ENCODE assay signal across 11 cellular contexts in genomic region chrX:1420371-1420770, GRCh38. TPM values are rescaled to one million over a fixed set of nuclear protein-coding genes. Genes with fewer than 3 reads are reported as not detected.
DNase-seq lines count a peak whose midpoint lies in the region; ATAC-seq and TF ChIP-seq lines count a peak whose summit lies in the region.
"Had no signal": no experiment of that assay in that cellular context is flagged by ENCODE, and none has a peak within 500 bp of the region (broad histone marks: within the 10 kb centered on the region; RNA-seq: fewer than 3 reads in every experiment).

No MANE protein-coding gene starts in this region.

- DNase-seq in cardiac muscle cell (ENCODE audit: low read depth in 1 of 2, low spot score in 1 of 2): no peak
- DNase-seq in Right ventricle myocardium superior: no peak
- no peak for DNase-seq in activated naive CD8-positive, alpha-beta T cell treated with anti-CD3 and anti-CD28 coated beads for 36 hours
- peak; percentile 41 for DNase-seq in lower lobe of right lung
- no peak for DNase-seq in type B pancreatic cell (ENCODE audit: extremely low spot score, unreplicated experiment)
- no peak for DNase-seq in globus pallidus (ENCODE audit: low spot score)
- no peak for DNase-seq in OCI-LY7 (ENCODE audit: low spot score)
- DNase-seq: activated CD4-positive, alpha-beta T cell treated with anti-CD3 and anti-CD28 coated beads for 4 hours; T-helper 1 cell had no signal

- H3K27ac ChIP-seq in cardiac muscle cell (peak overlapping the region; percentile 66), lower lobe of right lung (no peak overlapping the region), OCI-LY7 (ENCODE audit: low read depth, low read length, poor library complexity, severe bottlenecking) (no peak overlapping the region)

- BruUV-seq in OCI-LY7 (replicated peaks; lab: Mats Ljungman, UMichigan): no TSS peak

- H3K4me1 Mint-ChIP-seq in activated naive CD8-positive, alpha-beta T cell treated with anti-CD3 and anti-CD28 coated beads for 36 hours: no peaks in the 10 kb centered on the region
- no peaks in the 10 kb centered on the region for H3K4me1 Mint-ChIP-seq in type B pancreatic cell (ENCODE audit: unreplicated experiment)

- H3K4me3 ChIP-seq in cardiac muscle cell (no peak overlapping the region), lower lobe of right lung (no peak overlapping the region), OCI-LY7 (ENCODE audit: low read depth, low read length, poor library complexity, severe bottlenecking) (no peak overlapping the region)
- H3K4me3 ChIP-seq: BLaER1 treated with 17β-estradiol and CSF1 and Interleukin-3, amounts not matched to agents 10 nM and 100 nM had no signal

- no peaks in the 10 kb centered on the region for H3K27me3 Mint-ChIP-seq in activated naive CD8-positive, alpha-beta T cell treated with anti-CD3 and anti-CD28 coated beads for 36 hours
- H3K27me3 Mint-ChIP-seq in type B pancreatic cell: no peaks in the 10 kb centered on the region

- H3K4me1 ChIP-seq in cardiac muscle cell (ENCODE audit: low read depth): no peaks in the 10 kb centered on the region
- no peaks in the 10 kb centered on the region for H3K4me1 ChIP-seq in lower lobe of right lung
- no peaks in the 10 kb centered on the region for H3K4me1 ChIP-seq in OCI-LY7 (ENCODE audit: insufficient read depth, low read length, poor library complexity, severe bottlenecking)

- no peak overlapping the region for H3K4me3 Mint-ChIP-seq in activated naive CD8-positive, alpha-beta T cell treated with anti-CD3 and anti-CD28 coated beads for 36 hours
- H3K4me3 Mint-ChIP-seq in type B pancreatic cell: no peak overlapping the region

- H3K9me2 ChIP-seq in OCI-LY7 (ENCODE audit: insufficient read depth, low read length): no peaks in the 10 kb centered on the region

- CTCF ChIA-PET in OCI-LY7 (lab: Charles Lee; ENCODE audit: unreplicated experiment): no interaction called here

- H2AFZ ChIP-seq in OCI-LY7 (ENCODE audit: low read length): no peak overlapping the region

- peaks cover 33% of the 10 kb centered on the region for H3K9me3 Mint-ChIP-seq in activated naive CD8-positive, alpha-beta T cell treated with anti-CD3 and anti-CD28 coated beads for 36 hours
- H3K9me3 Mint-ChIP-seq in type B pancreatic cell: no peaks in the 10 kb centered on the region

- H3K9me3 ChIP-seq in cardiac muscle cell (ENCODE audit: low read depth) (no peaks in the 10 kb centered on the region), lower lobe of right lung (peaks cover 21% of the 10 kb centered on the region), OCI-LY7 (ENCODE audit: low read length) (peaks cover 16% of the 10 kb centered on the region)

- H3K36me3 ChIP-seq in cardiac muscle cell (no peaks in the 10 kb centered on the region), lower lobe of right lung (peaks cover 42% of the 10 kb centered on the region), OCI-LY7 (ENCODE audit: insufficient read depth, low read length) (peaks cover 98% of the 10 kb centered on the region)

- no peak for TF ChIP-seq CTCF in cardiac muscle cell (IDR thresholded peaks at IDR 0.05; ENCODE audit: low read depth, low read length)
- TF ChIP-seq CTCF in lower lobe of right lung (IDR thresholded peaks at IDR 0.05): no peak
- TF ChIP-seq CTCF in type B pancreatic cell (conservative IDR thresholded peaks at IDR 0.05): no peak
- TF ChIP-seq CTCF in OCI-LY7 (conservative IDR thresholded peaks at IDR 0.05; ENCODE audit: low read length): no peak

- POLR2A ChIA-PET in OCI-LY7 (lab: Charles Lee): no interaction called here

- no peaks in the 10 kb centered on the region for H4K20me1 ChIP-seq in OCI-LY7 (ENCODE audit: insufficient read depth, low read length)

- intact Hi-C loops in Right ventricle myocardium superior (cut with DNase I): no loop called here
- intact Hi-C loops in lower lobe of right lung (cut with DNase I): no loop called here
- intact Hi-C loops in OCI-LY7 (cut with micrococcal nuclease; ENCODE audit: unreplicated experiment): no loop called here

- no peak for ATAC-seq in Right ventricle myocardium superior (ENCODE audit: poor library complexity)
- no peak for ATAC-seq in lower lobe of right lung
- ATAC-seq in GM19328 (IDR thresholded peaks at IDR 0.05; ENCODE audit: unreplicated experiment): no peak

- no peaks in the 10 kb centered on the region for H3K79me2 ChIP-seq in OCI-LY7 (ENCODE audit: insufficient read depth, low read depth, low read length)

- peaks cover 52% of the 10 kb centered on the region for H3K36me3 Mint-ChIP-seq in activated naive CD8-positive, alpha-beta T cell treated with anti-CD3 and anti-CD28 coated beads for 36 hours
- peaks cover 37% of the 10 kb centered on the region for H3K36me3 Mint-ChIP-seq in type B pancreatic cell

- no peaks in the 10 kb centered on the region for H3K27me3 ChIP-seq in cardiac muscle cell
- H3K27me3 ChIP-seq in lower lobe of right lung (ENCODE audit: low read depth): no peaks in the 10 kb centered on the region
- H3K27me3 ChIP-seq: BLaER1 treated with 17β-estradiol and CSF1 and Interleukin-3, amounts not matched to agents 10 nM and 100 nM had no signal

- H3K27ac Mint-ChIP-seq in activated naive CD8-positive, alpha-beta T cell treated with anti-CD3 and anti-CD28 coated beads for 36 hours: peak overlapping the region; percentile 32
- peak overlapping the region; percentile 65 for H3K27ac Mint-ChIP-seq in type B pancreatic cell

- no peak overlapping the region for H3K4me2 ChIP-seq in OCI-LY7 (ENCODE audit: low read length)
- H3K4me2 ChIP-seq: BLaER1 treated with 17β-estradiol and CSF1 and Interleukin-3, amounts not matched to agents 10 nM and 100 nM had no signal

RNA-seq across cellular contexts. Expression of gene SLC25A6, which starts 28.5 kb away (rescaled TPM):
- 484 and 592 TPM in 2 replicates for total RNA-seq in cardiac muscle cell
- polyA plus RNA-seq in cardiac muscle cell: 370 and 468 TPM in 2 replicates
- total RNA-seq in Right ventricle myocardium superior: 141 TPM
- total RNA-seq in activated naive CD8-positive, alpha-beta T cell treated with anti-CD3 and anti-CD28 coated beads for 36 hours: 100 to 1,000 TPM; 358 to 372 TPM
- 335 TPM for total RNA-seq in lower lobe of right lung
- 489 and 568 TPM in 2 replicates for total RNA-seq in type B pancreatic cell (ENCODE audit: low replicate concordance)
- 196 and 211 TPM in 2 replicates for total RNA-seq in OCI-LY7 (2014; rRNA removed; shearing (Covaris generic))
- 444 and 492 TPM in 2 replicates for total RNA-seq in OCI-LY7 (2022)

RNA-seq across cellular contexts. Expression of gene ASMTL, which starts 32.3 kb away (rescaled TPM):
- total RNA-seq in cardiac muscle cell (26.2 and 43.8 TPM in 2 replicates), Right ventricle myocardium superior (31.8 TPM), lower lobe of right lung (19.1 TPM), type B pancreatic cell (ENCODE audit: low replicate concordance) (20.2 and 31.5 TPM in 2 replicates), OCI-LY7 (2022) (32.8 and 37.0 TPM in 2 replicates)
- 36.5 and 62.9 TPM in 2 replicates for polyA plus RNA-seq in cardiac muscle cell
- 10 to 100 TPM; 29.4 to 30.5 TPM for total RNA-seq in activated naive CD8-positive, alpha-beta T cell treated with anti-CD3 and anti-CD28 coated beads for 36 hours
- 17.2 and 17.6 TPM in 2 replicates for total RNA-seq in OCI-LY7 (2014; rRNA removed; shearing (Covaris generic))
